In the genomic region with DNA sequence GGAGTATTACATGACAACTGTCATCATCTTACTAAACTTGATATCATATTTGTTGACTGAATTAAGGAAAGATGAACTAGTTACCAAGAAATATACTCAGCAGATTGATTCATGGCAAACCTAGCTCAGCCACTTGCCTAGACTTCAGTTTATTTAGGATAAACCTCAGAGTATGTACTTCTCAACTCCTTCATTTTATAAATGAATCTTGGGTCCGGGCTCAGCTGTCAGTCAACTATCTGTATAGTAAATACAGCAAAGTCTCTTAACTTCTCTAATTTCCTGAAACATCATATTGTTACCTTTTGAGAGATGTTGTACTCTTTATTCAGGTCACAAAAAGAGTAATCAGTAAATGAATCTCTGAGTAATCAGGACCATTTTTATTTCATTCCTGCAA, we compare ENCODE assay signal across 10 cellular contexts.
DNase-seq lines count a peak whose midpoint lies in the region; ATAC-seq and TF ChIP-seq lines count a peak whose summit lies in the region.
"Had no signal": no experiment of that assay in that cellular context is flagged by ENCODE, and none has a peak within 500 bp of the region (broad histone marks: within the 10 kb centered on the region; RNA-seq: fewer than 3 reads in every experiment).

No MANE protein-coding gene starts in this region.

- no peak for DNase-seq in CD8-positive, alpha-beta T cell
- DNase-seq in ascending aorta (ENCODE audit: low spot score in 2 of 2), result no peak
- no peak for DNase-seq in NCI-H1092 (lab: John Stamatoyannopoulos, UW)
- no peak for DNase-seq in heart right ventricle
- DNase-seq in AG08395 (ENCODE audit: low spot score), result no peak
- DNase-seq: activated CD4-positive, alpha-beta T cell treated with anti-CD3 and anti-CD28 coated beads for 48 hours; NCI-H1048 had no signal

- CTCF ChIA-PET in CD8-positive, alpha-beta T cell (lab: Charles Lee), result interaction anchor here (0.7 to 1.5 kb wide), 4 partner anchors 12 to 48 kb away, joined by 3 to 8 read pairs (median 4); no protein-coding TSS in a partner anchor

- POLR2A ChIA-PET in CD8-positive, alpha-beta T cell (lab: Charles Lee), result interaction anchor here (0.9 kb wide), 1 partner anchor 10 kb away, joined by 3 read pairs; no protein-coding TSS in a partner anchor

- H3K4me1 Mint-ChIP-seq in CD8-positive, alpha-beta T cell (ENCODE audit: low read depth), result peaks cover 86% of the 10 kb centered on the region

- ATAC-seq in CD8-positive, alpha-beta T cell, result no peak
- ATAC-seq in HG02885 (IDR thresholded peaks at IDR 0.05; ENCODE audit: poor library complexity, unreplicated experiment), result peak; percentile 7
- ATAC-seq in heart right ventricle, result no peak
- ATAC-seq in HG02610 (IDR thresholded peaks at IDR 0.05; ENCODE audit: unreplicated experiment), result no peak

- peaks cover 71% of the 10 kb centered on the region for H3K4me1 ChIP-seq in CD8-positive, alpha-beta T cell (ENCODE audit: insufficient read depth, low read length)
- H3K4me1 ChIP-seq in ascending aorta, result peaks cover 0 to 23% of the 10 kb centered on the region in 2 donors
- peaks cover 22 to 24% of the 10 kb centered on the region in 2 experiments for H3K4me1 ChIP-seq in neutrophil (ENCODE audit: control insufficient read depth in 1 of 2, insufficient read depth in 1 of 2, low read depth in 1 of 2, low read length in 1 of 2)
- peaks cover 9 to 88% (median 49%) of the 10 kb centered on the region in 9 donors for H3K4me1 ChIP-seq in heart right ventricle

- no peak for TF ChIP-seq CTCF in CD8-positive, alpha-beta T cell (IDR thresholded peaks at IDR 0.05)
- TF ChIP-seq CTCF in ascending aorta (IDR thresholded peaks at IDR 0.05) (no peak), neutrophil (IDR thresholded peaks at IDR 0.05) (no peak), heart right ventricle (IDR thresholded peaks at IDR 0.05) (no peak)

- no peaks in the 10 kb centered on the region for H3K36me3 ChIP-seq in CD8-positive, alpha-beta T cell (ENCODE audit: insufficient read depth, low read length)
- H3K36me3 ChIP-seq in ascending aorta (peaks cover 0 to 5% of the 10 kb centered on the region in 2 donors), neutrophil (peaks cover 27% of the 10 kb centered on the region), heart right ventricle (peaks cover 0 to 41% (median 0%) of the 10 kb centered on the region in 9 donors)

- no peaks in the 10 kb centered on the region for H3K9me3 ChIP-seq in CD8-positive, alpha-beta T cell (ENCODE audit: low read length)
- H3K9me3 ChIP-seq in ascending aorta (no peaks in the 10 kb centered on the region), neutrophil (no peaks in the 10 kb centered on the region), heart right ventricle (no peaks in the 10 kb centered on the region)

- no peaks in the 10 kb centered on the region for H3K9me3 Mint-ChIP-seq in CD8-positive, alpha-beta T cell

- peak overlapping the region; percentile 2 for H3K4me3 Mint-ChIP-seq in CD8-positive, alpha-beta T cell

- H3K27ac Mint-ChIP-seq in CD8-positive, alpha-beta T cell, result peak overlapping the region; percentile 84

- no peak overlapping the region for H3K27ac ChIP-seq in CD8-positive, alpha-beta T cell (ENCODE audit: low read depth, low read length)
- H3K27ac ChIP-seq in ascending aorta (peak overlapping the region; percentile 31 to 69), neutrophil (peak overlapping the region; percentile 64), heart right ventricle (peak overlapping the region in 1 of 10 donors; percentile 88)

- peaks cover 61% of the 10 kb centered on the region for H3K36me3 Mint-ChIP-seq in CD8-positive, alpha-beta T cell

- no peak overlapping the region for H3K4me3 ChIP-seq in CD8-positive, alpha-beta T cell (ENCODE audit: low read depth, low read length)
- H3K4me3 ChIP-seq in ascending aorta, result no peak overlapping the region
- H3K4me3 ChIP-seq in neutrophil (ENCODE audit: low read depth in 1 of 2, low read length in 1 of 2), result no peak overlapping the region
- H3K4me3 ChIP-seq in heart right ventricle, result no peak overlapping the region

- H3K27me3 Mint-ChIP-seq in CD8-positive, alpha-beta T cell (ENCODE audit: low read depth), result no peaks in the 10 kb centered on the region

- H3K27me3 ChIP-seq in CD8-positive, alpha-beta T cell (ENCODE audit: insufficient read depth, low read length), result no peaks in the 10 kb centered on the region
- H3K27me3 ChIP-seq in ascending aorta (no peaks in the 10 kb centered on the region), neutrophil (no peaks in the 10 kb centered on the region), heart right ventricle (no peaks in the 10 kb centered on the region)

- 89 to 91% methylated on average over 1 of the region's 1 CpG for WGBS in heart right ventricle, 2 donors

- intact Hi-C loops in CD8-positive, alpha-beta T cell (cut with DNase I, micrococcal nuclease), result loop anchor here in 1 of 2 experiments (2.0 kb wide), 1 partner anchor 16 kb away; no protein-coding TSS in a partner anchor
- intact Hi-C loops in ascending aorta (cut with DNase I), result loop anchor here (5.0 kb wide), 1 partner anchor 48 kb away; no protein-coding TSS in a partner anchor
- intact Hi-C loops in heart right ventricle (cut with DNase I), result no loop called here
